ENCODE assay signal across 16 cellular contexts in genomic region chr11:83409891-83410290, GRCh38.
A peak's percentile ranks its signal among the peaks of the same experiment; 100 is the strongest.
DNase-seq lines count a peak whose midpoint lies in the region; ATAC-seq and TF ChIP-seq lines count a peak whose summit lies in the region.
"Had no signal": no experiment of that assay in that cellular context is flagged by ENCODE, and none has a peak within 500 bp of the region (broad histone marks: within the 10 kb centered on the region; RNA-seq: fewer than 3 reads in every experiment).

No MANE protein-coding gene starts in this region.

- H3K27ac Mint-ChIP-seq in neural progenitor cell, result no peak overlapping the region
- H3K27ac Mint-ChIP-seq in natural killer cell treated with Interleukin-12 subunit alpha and Interleukin-12 subunit beta and Interleukin-15 and Interleukin-18, amount 100 ng/mL, for 72 hours, result no peak overlapping the region

- no peaks in the 10 kb centered on the region for H4K20me1 ChIP-seq in neural progenitor cell (ENCODE audit: low read depth)

- peaks cover 0 to 21% (median 7%) of the 10 kb centered on the region in 9 donors for H3K4me1 ChIP-seq in heart right ventricle
- H3K4me1 ChIP-seq in neural progenitor cell, result no peaks in the 10 kb centered on the region

- H3K79me2 ChIP-seq in neural progenitor cell (ENCODE audit: low read depth), result no peaks in the 10 kb centered on the region

- DNase-seq in Right ventricle myocardium superior (no peak), cardiac septum (ENCODE audit: low spot score) (no peak), heart right ventricle (peak; percentile 6 to 15), pons (ENCODE audit: low spot score) (peak; percentile 24), epidermal melanocyte (ENCODE audit: insufficient read length, low spot score) (no peak), neural progenitor cell (ENCODE audit: low spot score) (no peak), left lobe of liver (ENCODE audit: low spot score) (no peak)
- no peak for DNase-seq in natural killer cell treated with Interleukin-12 subunit alpha and Interleukin-12 subunit beta and Interleukin-15 and Interleukin-18, amount 100 ng/mL, for 72 hours (ENCODE audit: low spot score)
- DNase-seq: DMS 273 treated with DMSO at 0.1 percent for 48 hours, GOT3, MV-4-11, NCI-H1436, NCI-H2029 treated with DMSO at 0.1 percent for 48 hours, NCI-H82 had no signal

- ATAC-seq in Right ventricle myocardium superior (ENCODE audit: poor library complexity) (peak; percentile 93), heart right ventricle (peak in 6 of 8 donors; percentile 61 to 94 (median 84)), left lobe of liver (no peak)
- ATAC-seq in natural killer cell treated with Interleukin-12 subunit alpha and Interleukin-12 subunit beta and Interleukin-15 and Interleukin-18, amount 100 ng/mL, for 72 hours, result no peak
- ATAC-seq: K562, Panc1 had no signal

- TF ChIP-seq CTCF in heart right ventricle (IDR thresholded peaks at IDR 0.05) (no peak), neural progenitor cell (IDR thresholded peaks at IDR 0.05) (no peak)

- H3K4me1 Mint-ChIP-seq in neural progenitor cell, result no peaks in the 10 kb centered on the region
- no peaks in the 10 kb centered on the region for H3K4me1 Mint-ChIP-seq in natural killer cell treated with Interleukin-12 subunit alpha and Interleukin-12 subunit beta and Interleukin-15 and Interleukin-18, amount 100 ng/mL, for 72 hours (ENCODE audit: low read depth in 2 of 2)

- H3K27me3 ChIP-seq in heart right ventricle, result no peaks in the 10 kb centered on the region
- H3K27me3 ChIP-seq in neural progenitor cell, result no peaks in the 10 kb centered on the region

- H3F3A ChIP-seq in neural progenitor cell (ENCODE audit: low read depth), result no peaks in the 10 kb centered on the region

- H3K36me3 ChIP-seq in heart right ventricle, result no peaks in the 10 kb centered on the region
- no peaks in the 10 kb centered on the region for H3K36me3 ChIP-seq in neural progenitor cell

- peaks cover 4% of the 10 kb centered on the region for H3K9me3 Mint-ChIP-seq in neural progenitor cell
- H3K9me3 Mint-ChIP-seq in natural killer cell treated with Interleukin-12 subunit alpha and Interleukin-12 subunit beta and Interleukin-15 and Interleukin-18, amount 100 ng/mL, for 72 hours, result peaks cover 8% of the 10 kb centered on the region

- no peaks in the 10 kb centered on the region for H3K36me3 Mint-ChIP-seq in neural progenitor cell
- H3K36me3 Mint-ChIP-seq in natural killer cell treated with Interleukin-12 subunit alpha and Interleukin-12 subunit beta and Interleukin-15 and Interleukin-18, amount 100 ng/mL, for 72 hours, result no peaks in the 10 kb centered on the region

- no peak overlapping the region for H3K9ac ChIP-seq in neural progenitor cell

- H3K27ac ChIP-seq in heart right ventricle (no peak overlapping the region), neural progenitor cell (no peak overlapping the region)

- intact Hi-C loops in Right ventricle myocardium superior (cut with DNase I) (no loop called here), cardiac septum (cut with DNase I) (no loop called here), heart right ventricle (cut with DNase I) (no loop called here)

- no peak overlapping the region for H3K4me3 Mint-ChIP-seq in neural progenitor cell
- H3K4me3 Mint-ChIP-seq in natural killer cell treated with Interleukin-12 subunit alpha and Interleukin-12 subunit beta and Interleukin-15 and Interleukin-18, amount 100 ng/mL, for 72 hours, result no peak overlapping the region

- H3K9me3 ChIP-seq in heart right ventricle, result no peaks in the 10 kb centered on the region
- no peaks in the 10 kb centered on the region for H3K9me3 ChIP-seq in neural progenitor cell (ENCODE audit: low read depth)

- H3K4me3 ChIP-seq in heart right ventricle (no peak overlapping the region), neural progenitor cell (no peak overlapping the region)
- H3K4me3 ChIP-seq: K562 had no signal

- WGBS in heart right ventricle, 2 donors, result 48% methylated on average over 2 of the region's 2 CpGs

- no peak overlapping the region for H3K4me2 ChIP-seq in neural progenitor cell

- peaks cover 3% of the 10 kb centered on the region for H3K27me3 Mint-ChIP-seq in neural progenitor cell (ENCODE audit: insufficient read depth, low read depth)
- H3K27me3 Mint-ChIP-seq in natural killer cell treated with Interleukin-12 subunit alpha and Interleukin-12 subunit beta and Interleukin-15 and Interleukin-18, amount 100 ng/mL, for 72 hours, result no peaks in the 10 kb centered on the region

- no peak overlapping the region for H2AFZ ChIP-seq in neural progenitor cell (replicated peaks)

Comparison
In these comparisons a context has a peak if more than half of its experiments do, and no peak if none do; other contexts are left out.
1. DNase-seq: peak in heart right ventricle (2 of 2) and pons (single experiment); none in Right ventricle myocardium superior (single experiment), cardiac septum (single experiment), epidermal melanocyte (single experiment), neural progenitor cell (single experiment), left lobe of liver (single experiment) and natural killer cell treated with Interleukin-12 subunit alpha and Interleukin-12 subunit beta and Interleukin-15 and Interleukin-18, amount 100 ng/mL, for 72 hours (single experiment).
2. ATAC-seq: peak in Right ventricle myocardium superior (single experiment) and heart right ventricle (6 of 8); none in left lobe of liver (single experiment) and natural killer cell treated with Interleukin-12 subunit alpha and Interleukin-12 subunit beta and Interleukin-15 and Interleukin-18, amount 100 ng/mL, for 72 hours (0 of 2).